Comparison of ENCODE assay signal across 8 cellular contexts in genomic region chr12:101793401-101793800, GRCh38. TPM values are rescaled to one million over a fixed set of nuclear protein-coding genes. Genes with fewer than 3 reads are reported as not detected.
DNase-seq lines count a peak whose midpoint lies in the region; ATAC-seq and TF ChIP-seq lines count a peak whose summit lies in the region.

No MANE protein-coding gene starts in this region.

- no peak overlapping the region for H3K4me3 ChIP-seq in fibroblast of pulmonary artery (replicated peaks; ENCODE audit: low read depth, low read length)

- ATAC-seq in GM19395 (IDR thresholded peaks at IDR 0.05; ENCODE audit: unreplicated experiment) (peak; percentile 65), GM18867 (IDR thresholded peaks at IDR 0.05; ENCODE audit: unreplicated experiment) (no peak), HG03097 (IDR thresholded peaks at IDR 0.05; ENCODE audit: low FRiP score, unreplicated experiment) (no peak)

- peak; percentile 74 for DNase-seq in Caki2 (ENCODE audit: low read depth)
- peak; percentile 85 for DNase-seq in M059J (ENCODE audit: low read depth)
- DNase-seq in fibroblast of pulmonary artery (ENCODE audit: low read depth): peak; percentile 54
- no peak for DNase-seq in substantia nigra (lab: John Stamatoyannopoulos, UW)
- no peak for DNase-seq in NCI-H1105 treated with DMSO at 0.1 percent for 48 hours (lab: John Stamatoyannopoulos, UW)

- in situ Hi-C loops in Caki2 (cut with HindIII; ENCODE audit: low pct_unique_long_range_greater_than_20kb, low sequenced_read_pairs): no loop called here

- TF ChIP-seq CTCF in fibroblast of pulmonary artery (IDR thresholded peaks at IDR 0.05; ENCODE audit: low read length, missing control alignments): no peak

- H3K27ac ChIP-seq in substantia nigra (ENCODE audit: low read depth, low read length, poor library complexity, severe bottlenecking): no peak overlapping the region

RNA-seq across cellular contexts. Expression of gene GNPTAB, which starts 37.4 kb away (rescaled TPM):
- 13.6 and 19.5 TPM in 2 replicates for total RNA-seq in Caki2 (2014; rRNA removed; shearing (Covaris generic); ENCODE audit: low replicate concordance)
- total RNA-seq in M059J (2014; rRNA removed; shearing (Covaris generic)): 13.7 and 22.3 TPM in 2 replicates

RNA-seq across cellular contexts. Expression of gene SYCP3, which starts 54.1 kb away (rescaled TPM):
- total RNA-seq in Caki2 (2014; rRNA removed; shearing (Covaris generic); ENCODE audit: low replicate concordance): not detected in 2 replicates
- 0.76 TPM in 1 of 2 replicates, not detected in the other for total RNA-seq in M059J (2014; rRNA removed; shearing (Covaris generic))

Comparison
In these comparisons a context has a peak if more than half of its experiments do, and no peak if none do; other contexts are left out.
1. DNase-seq: peak in Caki2 (single experiment), M059J (single experiment) and fibroblast of pulmonary artery (single experiment); none in substantia nigra (0 of 49) and NCI-H1105 treated with DMSO at 0.1 percent for 48 hours (single experiment).